28 cellular contexts compared by ENCODE assay signal in genomic region chr2:8217366-8218125, GRCh38.
DNase-seq lines count a peak whose midpoint lies in the region; ATAC-seq, FAIRE-seq and TF ChIP-seq lines count a peak whose summit lies in the region.
"Had no signal": no experiment of that assay in that cellular context is flagged by ENCODE, and none has a peak within 500 bp of the region (broad histone marks: within the 10 kb centered on the region; RNA-seq: fewer than 3 reads in every experiment).

No MANE protein-coding gene starts in this region.

- H3K4me3 Mint-ChIP-seq in brain = no peak overlapping the region
- no peak overlapping the region for H3K4me3 Mint-ChIP-seq in neural crest cell
- H3K4me3 Mint-ChIP-seq: activated CD4-positive, alpha-beta T cell treated with anti-CD3 and anti-CD28 coated beads for 36 hours; activated naive CD4-positive, alpha-beta T cell treated with anti-CD3 and anti-CD28 coated beads for 36 hours; activated T-cell treated with anti-CD3 and anti-CD28 coated beads, Interleukin-2, amount 50 U/mL, for 72 hours; CD4-positive, CD25-positive, alpha-beta regulatory T cell; dendritic cell treated with granulocyte-macrophage colony-stimulating factor and Interleukin-4, amounts not matched to agents 40 ng/mL and 50 ng/mL, for 4 days; naive thymus-derived CD8-positive, alpha-beta T cell had no signal

- no peak overlapping the region for H3K4me2 ChIP-seq in A549
- H3K4me2 ChIP-seq in GM23248 (ENCODE audit: unreplicated experiment) = no peak overlapping the region

- no peak overlapping the region for H3K27ac ChIP-seq in A549
- H3K27ac ChIP-seq in GM23248 = no peak overlapping the region
- no peak overlapping the region for H3K27ac ChIP-seq in tibial nerve
- H3K27ac ChIP-seq: cardiac muscle cell, heart right ventricle, upper lobe of right lung had no signal

- peak; percentile 22 to 37; a peak in 3 of 6 replicates for ATAC-seq in A549
- no peak for ATAC-seq in GM18520 (IDR thresholded peaks at IDR 0.05; ENCODE audit: unreplicated experiment)
- no peak for ATAC-seq in GM21723 (IDR thresholded peaks at IDR 0.05; ENCODE audit: unreplicated experiment)
- ATAC-seq: activated CD4-positive, alpha-beta T cell treated with anti-CD3 and anti-CD28 coated beads for 36 hours; activated T-cell treated with anti-CD3 and anti-CD28 coated beads, Interleukin-2, amount 50 U/mL, for 72 hours; heart right ventricle; left colon; naive thymus-derived CD8-positive, alpha-beta T cell; upper lobe of right lung had no signal

- TF ChIP-seq RAD21 in A549 (conservative IDR thresholded peaks at IDR 0.05 in 1 of 2, IDR thresholded peaks at IDR 0.05 in 1 of 2) = no peak

- H4K20me1 ChIP-seq in GM23248 (ENCODE audit: insufficient read depth) = no peaks in the 10 kb centered on the region

- H3K9ac ChIP-seq in GM23248 = no peak overlapping the region

- WGBS in A549 (ENCODE audit: missing lambda C conversion rate) = 54% methylated on average over 10 of the region's 10 CpGs
- 40 to 43% methylated on average over 10 of the region's 10 CpGs for WGBS in GM23248 (ENCODE audit: low coverage in 1 of 2, low lambda C conversion rate in 2 of 2, missing lambda C conversion rate in 2 of 2), 2 experiments
- WGBS in tibial nerve, 2 donors = 72 to 74% methylated on average over 10 of the region's 10 CpGs

- H3K36me3 ChIP-seq in GM23248 (ENCODE audit: low read depth) (no peaks in the 10 kb centered on the region), tibial nerve (no peaks in the 10 kb centered on the region)
- H3K36me3 ChIP-seq: cardiac muscle cell, heart right ventricle, MG63, sigmoid colon, upper lobe of right lung had no signal

- TF ChIP-seq CTCF in A549 (IDR thresholded peaks at IDR 0.05) (no peak), brain (conservative IDR thresholded peaks at IDR 0.05) (no peak), neural crest cell (conservative IDR thresholded peaks at IDR 0.05) (no peak), tibial nerve (IDR thresholded peaks at IDR 0.05) (no peak)

- FAIRE-seq in A549 (lab: Jason Lieb, UNC) = no peak
- FAIRE-seq: endothelial cell of umbilical vein, TTC549 had no signal

- in situ Hi-C loops in GM23248 (cut with MboI) = no loop called here

- H3K4me1 Mint-ChIP-seq in brain (peaks cover 28% of the 10 kb centered on the region), neural crest cell (peaks cover 30% of the 10 kb centered on the region)
- H3K4me1 Mint-ChIP-seq: naive thymus-derived CD8-positive, alpha-beta T cell had no signal

- H3K4me1 ChIP-seq in A549 = no peaks in the 10 kb centered on the region
- 0 out of 2 replicates have a peak, but pooled peaks cover 11% of the 10 kb centered on the region for H3K4me1 ChIP-seq in GM23248 (ENCODE audit: insufficient read depth)
- H3K4me1 ChIP-seq in tibial nerve = peaks cover 0 to 25% (median 5%) of the 10 kb centered on the region in 4 donors
- H3K4me1 ChIP-seq: upper lobe of right lung had no signal

- H3K27ac Mint-ChIP-seq in brain (peak overlapping the region; percentile 41 to 94 (median 57)), neural crest cell (ENCODE audit: unreplicated experiment) (peak overlapping the region; percentile 16)
- H3K27ac Mint-ChIP-seq: activated CD4-positive, alpha-beta T cell treated with anti-CD3 and anti-CD28 coated beads for 36 hours; activated naive CD4-positive, alpha-beta T cell treated with anti-CD3 and anti-CD28 coated beads for 36 hours; activated T-cell treated with anti-CD3 and anti-CD28 coated beads, Interleukin-2, amount 50 U/mL, for 72 hours; CD4-positive, CD25-positive, alpha-beta regulatory T cell; dendritic cell treated with granulocyte-macrophage colony-stimulating factor and Interleukin-4, amounts not matched to agents 40 ng/mL and 50 ng/mL, for 4 days had no signal

- no peaks in the 10 kb centered on the region for H3K9me2 ChIP-seq in GM23248 (ENCODE audit: insufficient read depth)

- H3K27me3 Mint-ChIP-seq in brain (no peaks in the 10 kb centered on the region), neural crest cell (ENCODE audit: low read depth) (no peaks in the 10 kb centered on the region)
- H3K27me3 Mint-ChIP-seq: activated CD4-positive, alpha-beta T cell treated with anti-CD3 and anti-CD28 coated beads for 36 hours; CD4-positive, CD25-positive, alpha-beta regulatory T cell; dendritic cell treated with granulocyte-macrophage colony-stimulating factor and Interleukin-4, amounts not matched to agents 40 ng/mL and 50 ng/mL, for 4 days had no signal

- H3K4me3 ChIP-seq in A549 (no peak overlapping the region), GM23248 (no peak overlapping the region), tibial nerve (no peak overlapping the region)
- H3K4me3 ChIP-seq: cardiac muscle cell, heart right ventricle, MG63, sigmoid colon, upper lobe of right lung had no signal

- no peaks in the 10 kb centered on the region for H3K36me3 Mint-ChIP-seq in brain
- H3K36me3 Mint-ChIP-seq in neural crest cell (ENCODE audit: low read depth) = no peaks in the 10 kb centered on the region
- H3K36me3 Mint-ChIP-seq: CD4-positive, CD25-positive, alpha-beta regulatory T cell; naive thymus-derived CD8-positive, alpha-beta T cell had no signal

- CTCF ChIA-PET in A549 (lab: Yijun Ruan, JAX) = interaction anchor here (1.5 kb wide), 1 partner anchor 46 kb away, joined by 4 read pairs; no protein-coding TSS in a partner anchor

- DNase-seq in A549 (ENCODE audit: low read depth in 1 of 2, low spot score in 1 of 2) (no peak), GM23248 (peak; percentile 23), neural crest cell (ENCODE audit: low read depth, low spot score) (no peak), tibial nerve (ENCODE audit: low spot score in 2 of 2) (no peak), NCI-H82 (lab: John Stamatoyannopoulos, UW) (no peak)
- DNase-seq: ACHN; activated CD4-positive, alpha-beta T cell treated with anti-CD3 and anti-CD28 coated beads for 36 hours; activated naive CD4-positive, alpha-beta T cell treated with anti-CD3 and anti-CD28 coated beads for 36 hours; activated T-cell treated with anti-CD3 and anti-CD28 coated beads, Interleukin-2, amount 50 U/mL, for 72 hours; CD4-positive, CD25-positive, alpha-beta regulatory T cell; GDM1; heart right ventricle; left colon; MG63; naive thymus-derived CD8-positive, alpha-beta T cell; NCI-H1436 treated with DMSO at 0.1 percent for 48 hours; OCI-M1; SHP77 treated with DMSO at 0.1 percent for 48 hours; sigmoid colon; stimulated activated CD8-positive, alpha-beta memory T cell treated with anti-CD3 and anti-CD28 coated beads, Interleukin-4, amount 100 ng/mL, for 48 hours; upper lobe of right lung had no signal

- H3K9me3 Mint-ChIP-seq in brain = peaks cover 0 to 5% (median under 1%) of the 10 kb centered on the region in 5 experiments
- peaks cover 7% of the 10 kb centered on the region for H3K9me3 Mint-ChIP-seq in neural crest cell
- H3K9me3 Mint-ChIP-seq: activated naive CD4-positive, alpha-beta T cell treated with anti-CD3 and anti-CD28 coated beads for 36 hours; dendritic cell treated with granulocyte-macrophage colony-stimulating factor and Interleukin-4, amounts not matched to agents 40 ng/mL and 50 ng/mL, for 4 days; naive thymus-derived CD8-positive, alpha-beta T cell had no signal

- POLR2A ChIA-PET in A549 (lab: Yijun Ruan, JAX) = interaction anchor here (0.6 kb wide), 1 partner anchor 465 kb away, joined by 3 read pairs; no protein-coding TSS in a partner anchor

- TF ChIP-seq POLR2A in A549 (IDR thresholded peaks at IDR 0.05; ENCODE audit: low read length) = no peak
- no peak for TF ChIP-seq POLR2A in tibial nerve (IDR thresholded peaks at IDR 0.05)

- H3K9me3 ChIP-seq in A549 (no peaks in the 10 kb centered on the region), GM23248 (ENCODE audit: low read depth) (no peaks in the 10 kb centered on the region), tibial nerve (no peaks in the 10 kb centered on the region)
- H3K9me3 ChIP-seq: heart right ventricle, MG63, sigmoid colon, upper lobe of right lung had no signal

- no peaks in the 10 kb centered on the region for H3K79me2 ChIP-seq in GM23248 (ENCODE audit: insufficient read depth)

- 0 out of 2 replicates have a peak, but pooled peaks cover 6% of the 10 kb centered on the region for H3F3A ChIP-seq in GM23248 (ENCODE audit: insufficient read depth)

- no peak for TF ChIP-seq EP300 in A549 (IDR thresholded peaks at IDR 0.05)
- TF ChIP-seq EP300 in tibial nerve (IDR thresholded peaks at IDR 0.05) = no peak

- H3K27me3 ChIP-seq in GM23248 (replicated peaks; ENCODE audit: insufficient read depth) = no peaks in the 10 kb centered on the region
- no peaks in the 10 kb centered on the region for H3K27me3 ChIP-seq in tibial nerve
- H3K27me3 ChIP-seq: cardiac muscle cell, heart right ventricle, MG63, sigmoid colon, upper lobe of right lung had no signal

- peak overlapping the region; percentile 36; the same call in 1 of the 2 replicates for H2AFZ ChIP-seq in GM23248

TF ChIP-seq in A549, 52 proteins besides CTCF, POLR2A, EP300 and RAD21:
- TF ChIP-seq POLR2AphosphoS2 (conservative IDR thresholded peaks at IDR 0.05; ENCODE audit: low read length) = no peak

Comparison
In these comparisons a context has a peak if more than half of its experiments do, and no peak if none do; other contexts are left out.
1. ATAC-seq: peak in A549 (2 of 2); none in GM18520 (single experiment) and GM21723 (single experiment).